Comparison of ENCODE assay signal across 8 cellular contexts in the genomic region with DNA sequence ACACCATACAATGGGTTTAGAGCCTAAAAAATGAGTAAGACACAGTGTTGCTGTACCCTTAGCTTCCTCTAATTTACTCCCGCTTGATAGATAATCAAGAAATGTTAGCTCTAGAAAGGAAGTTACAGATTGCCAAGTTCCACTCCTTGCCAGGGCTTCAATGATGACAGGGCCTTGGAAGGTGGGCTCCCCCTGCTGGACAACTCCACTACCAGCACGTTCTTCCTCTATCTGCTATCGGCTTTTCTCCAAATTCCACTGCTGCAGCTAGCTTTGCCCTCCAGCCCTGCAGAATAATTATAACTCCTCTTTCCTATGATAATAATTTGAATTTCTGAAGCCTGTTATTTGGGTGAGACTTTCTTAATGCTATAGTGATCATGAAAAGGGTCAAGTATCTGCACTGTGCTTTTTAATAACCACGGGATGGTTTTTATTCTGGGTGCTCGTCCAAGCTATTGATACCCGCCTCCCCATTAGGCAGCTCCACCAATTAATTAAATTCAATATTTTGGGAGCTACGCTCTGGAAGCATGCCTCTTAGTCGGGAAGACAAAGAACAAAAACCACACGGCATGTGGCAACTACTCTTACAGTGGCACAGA. TPM values are rescaled to one million over a fixed set of nuclear protein-coding genes. Genes with fewer than 3 reads are reported as not detected.
A peak's percentile ranks its signal among the peaks of the same experiment; 100 is the strongest.
DNase-seq lines count a peak whose midpoint lies in the region; ATAC-seq and TF ChIP-seq lines count a peak whose summit lies in the region.

No MANE protein-coding gene starts in this region.

- H3K4me3 Mint-ChIP-seq in T-helper 17 cell: peak overlapping the region; percentile 10

- no peaks in the 10 kb centered on the region for H3K9me2 ChIP-seq in Loucy (replicated peaks; ENCODE audit: low read depth, low read length)

- no peaks in the 10 kb centered on the region for H3K36me3 ChIP-seq in Loucy (ENCODE audit: insufficient read depth, low read length)

- H3K9me3 ChIP-seq in Loucy (ENCODE audit: insufficient read depth, low read depth, low read length) (no peaks in the 10 kb centered on the region), T-helper 17 cell (ENCODE audit: control insufficient read depth, low read length, poor library complexity, severe bottlenecking) (no peaks in the 10 kb centered on the region)

- no peak overlapping the region for H3K9ac ChIP-seq in Loucy (ENCODE audit: low read depth, low read length, poor library complexity, severe bottlenecking)

- H4K20me1 ChIP-seq in Loucy (ENCODE audit: insufficient read depth, low read length, poor library complexity, severe bottlenecking): no peaks in the 10 kb centered on the region

- DNase-seq in ELR (ENCODE audit: low read depth) (peak; percentile 56), T-helper 17 cell (peak in 2 of 3 donors; percentile 18 to 28), astrocyte of the hippocampus (ENCODE audit: low read depth, low spot score) (peak; percentile 84), hippocampal formation (lab: John Stamatoyannopoulos, UW) (peak; percentile 37 to 82), NCI-H187 treated with DMSO at 0.1 percent for 48 hours (lab: John Stamatoyannopoulos, UW) (no peak), NCI-H128 (lab: John Stamatoyannopoulos, UW; ENCODE audit: unreplicated experiment) (no peak)
- DNase-seq in stimulated activated CD4-positive, alpha-beta T cell treated with anti-CD3 and anti-CD28 coated beads, Interleukin-12 subunit alpha, Interleukin-12 subunit beta, amount 100 ng/mL, for 4 hours: peak; percentile 55

- H3F3A ChIP-seq in Loucy (ENCODE audit: low read depth): no peaks in the 10 kb centered on the region

- H3K4me1 Mint-ChIP-seq in T-helper 17 cell: peaks cover 3% of the 10 kb centered on the region

- H3K4me3 ChIP-seq in Loucy (ENCODE audit: low read length, poor library complexity, severe bottlenecking): no peak overlapping the region

- H3K36me3 Mint-ChIP-seq in T-helper 17 cell (ENCODE audit: low read depth): peaks cover 7% of the 10 kb centered on the region

- no peak overlapping the region for H3K4me2 ChIP-seq in Loucy (ENCODE audit: low read depth, low read length, poor library complexity, severe bottlenecking)

- no peak overlapping the region for H3K27ac Mint-ChIP-seq in T-helper 17 cell

- TF ChIP-seq CTCF in Loucy (conservative IDR thresholded peaks at IDR 0.05; ENCODE audit: low read length): peak; percentile 87

- no peaks in the 10 kb centered on the region for H3K79me2 ChIP-seq in Loucy (ENCODE audit: insufficient read depth, low read length)

- H2AFZ ChIP-seq in Loucy (ENCODE audit: low read length): no peak overlapping the region

- no peaks in the 10 kb centered on the region for H3K27me3 ChIP-seq in Loucy (ENCODE audit: insufficient read depth, low read length, poor library complexity, severe bottlenecking)

- H3K27me3 Mint-ChIP-seq in T-helper 17 cell: peaks cover 56% of the 10 kb centered on the region

- ATAC-seq in T-helper 17 cell: peak; percentile 59

- no peaks in the 10 kb centered on the region for H3K4me1 ChIP-seq in Loucy (ENCODE audit: insufficient read depth, low read length, poor library complexity, severe bottlenecking)

RNA-seq across cellular contexts. Expression of gene SYN3, which starts 9.0 kb away (rescaled TPM):
- total RNA-seq in T-helper 17 cell: 1 to 10 TPM in 1 of 2 donors, not detected in 1; 1.3 TPM

Comparison
In these comparisons a context has a peak if more than half of its experiments do, and no peak if none do; other contexts are left out.
1. DNase-seq: peak in ELR (single experiment), T-helper 17 cell (2 of 3), astrocyte of the hippocampus (single experiment), hippocampal formation (2 of 2) and stimulated activated CD4-positive, alpha-beta T cell treated with anti-CD3 and anti-CD28 coated beads, Interleukin-12 subunit alpha, Interleukin-12 subunit beta, amount 100 ng/mL, for 4 hours (single experiment); none in NCI-H187 treated with DMSO at 0.1 percent for 48 hours (single experiment) and NCI-H128 (single experiment).